In the genomic region with DNA sequence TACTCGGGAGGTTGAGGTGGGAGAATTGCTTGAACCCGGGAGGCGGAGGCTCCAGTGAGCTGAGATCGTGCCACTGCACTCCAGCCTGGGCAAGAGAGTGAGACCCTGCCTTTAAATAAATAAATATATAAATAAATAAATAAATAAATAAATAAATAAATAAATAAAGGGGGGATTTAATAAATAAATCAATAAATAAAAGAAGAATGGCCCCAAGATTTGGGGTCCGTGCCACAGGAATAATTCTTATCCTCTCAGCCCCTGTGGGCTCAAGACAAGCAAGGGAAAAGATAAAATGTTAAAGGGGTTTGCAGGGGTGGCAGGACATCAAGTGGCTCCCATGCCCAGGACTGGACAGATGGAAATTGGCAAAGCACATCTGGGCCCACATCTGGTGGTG, we compare ENCODE assay signal across 1 cellular context.
A peak's percentile ranks its signal among the peaks of the same experiment; 100 is the strongest.
TF ChIP-seq lines count a peak whose summit lies in the region.

No MANE protein-coding gene starts in this region.

TF ChIP-seq in HEK293, 187 proteins besides CTCF, POLR2A, EP300 and RAD21 (continued from another document and continues in another):
- no peak for TF ChIP-seq PRDM6 (tag by site-specific recombination; IDR thresholded peaks at IDR 0.05)
- TF ChIP-seq ZNF311 (tag by site-specific recombination; IDR thresholded peaks at IDR 0.05; ENCODE audit: borderline replicate concordance) = no peak
- TF ChIP-seq ZNF843 (tag by site-specific recombination; IDR thresholded peaks at IDR 0.05) = no peak
- no peak for TF ChIP-seq GFI1B (tag by site-specific recombination; IDR thresholded peaks at IDR 0.05)
- TF ChIP-seq ZNF174 (tag by site-specific recombination; IDR thresholded peaks at IDR 0.05) = no peak
- no peak for TF ChIP-seq ZNF211 (tag by site-specific recombination; IDR thresholded peaks at IDR 0.05; ENCODE audit: low read depth)
- no peak for TF ChIP-seq SP7 (tag by site-specific recombination; IDR thresholded peaks at IDR 0.05)
- no peak for TF ChIP-seq ZFP69B (tag by site-specific recombination; IDR thresholded peaks at IDR 0.05)
- no peak for TF ChIP-seq ZNF670 (tag by site-specific recombination; IDR thresholded peaks at IDR 0.05; ENCODE audit: low read depth)
- no peak for TF ChIP-seq WT1 (tag by site-specific recombination; IDR thresholded peaks at IDR 0.05)
- TF ChIP-seq ZNF362 (tag by site-specific recombination; IDR thresholded peaks at IDR 0.05) = no peak
- no peak for TF ChIP-seq KLF9 (tag by site-specific recombination; IDR thresholded peaks at IDR 0.05; ENCODE audit: low read depth)
- no peak for TF ChIP-seq ZNF354C (tag by site-specific recombination; IDR thresholded peaks at IDR 0.05; ENCODE audit: borderline replicate concordance, low read depth)
- peak; percentile 75 for TF ChIP-seq ZBTB8A (tag by site-specific recombination; IDR thresholded peaks at IDR 0.05)
- no peak for TF ChIP-seq PRDM1 (tag by site-specific recombination; IDR thresholded peaks at IDR 0.05)
- TF ChIP-seq ZFP3 (tag by site-specific recombination; IDR thresholded peaks at IDR 0.05; ENCODE audit: low read depth) = no peak
- no peak for TF ChIP-seq ZNF830 (tag by site-specific recombination; IDR thresholded peaks at IDR 0.05; ENCODE audit: low read depth)
- peak; percentile 42; the same call in 1 of the 2 replicates for TF ChIP-seq ZNF140 (tag by site-specific recombination; IDR thresholded peaks at IDR 0.05)
- TF ChIP-seq ZNF514 (tag by site-specific recombination; IDR thresholded peaks at IDR 0.05) = no peak
- TF ChIP-seq ZNF324 (tag by site-specific recombination; IDR thresholded peaks at IDR 0.05) = no peak
- TF ChIP-seq ZNF580 (tag by site-specific recombination; IDR thresholded peaks at IDR 0.05) = no peak
- TF ChIP-seq ZNF76 (tag by site-specific recombination; IDR thresholded peaks at IDR 0.05; ENCODE audit: borderline replicate concordance, low read depth) = no peak
- no peak for TF ChIP-seq HOXC10 (CRISPR knock-in tag; IDR thresholded peaks at IDR 0.05)
- no peak for TF ChIP-seq PRDM2 (tag by site-specific recombination; IDR thresholded peaks at IDR 0.05; ENCODE audit: borderline replicate concordance)
- TF ChIP-seq ZNF302 (tag by site-specific recombination; IDR thresholded peaks at IDR 0.05; ENCODE audit: low read depth) = no peak
- no peak for TF ChIP-seq IKZF3 (tag by site-specific recombination; IDR thresholded peaks at IDR 0.05)
- TF ChIP-seq ZNF560 (tag by site-specific recombination; IDR thresholded peaks at IDR 0.05; ENCODE audit: borderline replicate concordance) = 0 out of 2 replicates have a peak, but pooled peaks have one; percentile 44
- TF ChIP-seq, protein P1, sequence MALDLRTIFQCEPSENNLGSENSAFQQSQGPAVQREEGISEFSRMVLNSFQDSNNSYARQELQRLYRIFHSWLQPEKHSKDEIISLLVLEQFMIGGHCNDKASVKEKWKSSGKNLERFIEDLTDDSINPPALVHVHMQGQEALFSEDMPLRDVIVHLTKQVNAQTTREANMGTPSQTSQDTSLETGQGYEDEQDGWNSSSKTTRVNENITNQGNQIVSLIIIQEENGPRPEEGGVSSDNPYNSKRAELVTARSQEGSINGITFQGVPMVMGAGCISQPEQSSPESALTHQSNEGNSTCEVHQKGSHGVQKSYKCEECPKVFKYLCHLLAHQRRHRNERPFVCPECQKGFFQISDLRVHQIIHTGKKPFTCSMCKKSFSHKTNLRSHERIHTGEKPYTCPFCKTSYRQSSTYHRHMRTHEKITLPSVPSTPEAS (tag by site-specific recombination; IDR thresholded peaks at IDR 0.05) = no peak
- TF ChIP-seq ZNF623 (tag by site-specific recombination; IDR thresholded peaks at IDR 0.05) = peak; percentile 78
- peak; percentile 90 for TF ChIP-seq ZNF518A (tag by site-specific recombination; conservative IDR thresholded peaks at IDR 0.05; ENCODE audit: low read depth)
- TF ChIP-seq ZNF184 (tag by site-specific recombination; IDR thresholded peaks at IDR 0.05) = no peak
- TF ChIP-seq ZNF488 (tag by site-specific recombination; IDR thresholded peaks at IDR 0.05) = no peak
- no peak for TF ChIP-seq ZBTB20 (tag by site-specific recombination; IDR thresholded peaks at IDR 0.05)
- TF ChIP-seq ZNF555 (tag by site-specific recombination; conservative IDR thresholded peaks at IDR 0.05) = peak; percentile 90
- no peak for TF ChIP-seq ZEB2 (tag by site-specific recombination; IDR thresholded peaks at IDR 0.05)
- no peak for TF ChIP-seq OSR2 (tag by site-specific recombination; IDR thresholded peaks at IDR 0.05)
- no peak for TF ChIP-seq GLIS1 (tag by site-specific recombination; IDR thresholded peaks at IDR 0.05)
- TF ChIP-seq KLF16 (tag by site-specific recombination; IDR thresholded peaks at IDR 0.05) = no peak
- TF ChIP-seq GLI4 (tag by site-specific recombination; IDR thresholded peaks at IDR 0.05) = no peak
- TF ChIP-seq HIC1 (tag by site-specific recombination; IDR thresholded peaks at IDR 0.05) = no peak
- no peak for TF ChIP-seq ZBTB44 (tag by site-specific recombination; IDR thresholded peaks at IDR 0.05)
